Comparison of ENCODE assay signal across 9 cellular contexts in genomic region chr14:78022059-78022458, GRCh38.
DNase-seq lines count a peak whose midpoint lies in the region; ATAC-seq and TF ChIP-seq lines count a peak whose summit lies in the region.
"Had no signal": no experiment of that assay in that cellular context is flagged by ENCODE, and none has a peak within 500 bp of the region (broad histone marks: within the 10 kb centered on the region; RNA-seq: fewer than 3 reads in every experiment).

No MANE protein-coding gene starts in this region.

- no peaks in the 10 kb centered on the region for H3K4me1 Mint-ChIP-seq in osteocyte (ENCODE audit: unreplicated experiment)
- H3K4me1 Mint-ChIP-seq: naive thymus-derived CD8-positive, alpha-beta T cell had no signal

- H3K4me1 ChIP-seq in esophagus muscularis mucosa = no peaks in the 10 kb centered on the region

- TF ChIP-seq CTCF in AG09319 (IDR thresholded peaks at IDR 0.05; ENCODE audit: low read depth, low read length) = peak; percentile 44
- TF ChIP-seq CTCF in GM13976 (IDR thresholded peaks at IDR 0.05; ENCODE audit: borderline replicate concordance, control extremely low read depth, extremely low read depth, insufficient read depth, missing control alignments) = peak; percentile 33
- TF ChIP-seq CTCF in esophagus muscularis mucosa (IDR thresholded peaks at IDR 0.05) = no peak
- TF ChIP-seq CTCF in osteocyte (IDR thresholded peaks at IDR 0.05) = peak; percentile 38

- H3K36me3 Mint-ChIP-seq in osteocyte (ENCODE audit: unreplicated experiment) = no peaks in the 10 kb centered on the region

- no peak overlapping the region for H3K4me3 ChIP-seq in esophagus muscularis mucosa

- H3K27ac Mint-ChIP-seq in osteocyte (ENCODE audit: unreplicated experiment) = no peak overlapping the region
- H3K27ac Mint-ChIP-seq: naive thymus-derived CD8-positive, alpha-beta T cell had no signal

- no peak for TF ChIP-seq POLR2A in esophagus muscularis mucosa (IDR thresholded peaks at IDR 0.05; ENCODE audit: low read depth)

- H3K27ac ChIP-seq in esophagus muscularis mucosa (replicated peaks in 1 of 4) = no peak overlapping the region

- DNase-seq in AG09319 (ENCODE audit: extremely low read depth, low read depth) (no peak), GM13976 (ENCODE audit: low spot score) (peak; percentile 53), NCI-H1417 treated with DMSO at 0.1 percent for 48 hours (lab: John Stamatoyannopoulos, UW) (peak; percentile 38), SW480 (ENCODE audit: low spot score) (peak; percentile 70), esophagus muscularis mucosa (ENCODE audit: extremely low spot score) (peak; percentile 91), osteocyte (ENCODE audit: extremely low spot score, unreplicated experiment) (peak; percentile 77), mucosa of gallbladder (ENCODE audit: low spot score) (no peak)

- no peaks in the 10 kb centered on the region for H3K27me3 ChIP-seq in esophagus muscularis mucosa

- 44% methylated on average over 5 of the region's 5 CpGs for WGBS in esophagus muscularis mucosa

- H3K4me3 Mint-ChIP-seq in osteocyte (ENCODE audit: unreplicated experiment) = no peak overlapping the region
- H3K4me3 Mint-ChIP-seq: naive thymus-derived CD8-positive, alpha-beta T cell had no signal

- intact Hi-C loops in esophagus muscularis mucosa (cut with DNase I) = no loop called here

- no peak for TF ChIP-seq EP300 in esophagus muscularis mucosa (IDR thresholded peaks at IDR 0.05)

- H3K9me3 ChIP-seq in esophagus muscularis mucosa = no peaks in the 10 kb centered on the region

- H3K36me3 ChIP-seq in esophagus muscularis mucosa = no peaks in the 10 kb centered on the region

- no peaks in the 10 kb centered on the region for H3K27me3 Mint-ChIP-seq in osteocyte (ENCODE audit: unreplicated experiment)

- in situ Hi-C loops in GM13976 (cut with MboI; ENCODE audit: low sequenced_read_pairs, unreplicated experiment) = no loop called here

- ATAC-seq in HG02759 (IDR thresholded peaks at IDR 0.05; ENCODE audit: unreplicated experiment) = peak; percentile 89
- ATAC-seq: naive thymus-derived CD8-positive, alpha-beta T cell had no signal

- peaks cover 4% of the 10 kb centered on the region for H3K9me3 Mint-ChIP-seq in osteocyte (ENCODE audit: unreplicated experiment)
- H3K9me3 Mint-ChIP-seq: naive thymus-derived CD8-positive, alpha-beta T cell had no signal

Comparison
In these comparisons a context has a peak if more than half of its experiments do, and no peak if none do; other contexts are left out.
1. DNase-seq: peak in GM13976 (single experiment), NCI-H1417 treated with DMSO at 0.1 percent for 48 hours (single experiment), SW480 (single experiment), esophagus muscularis mucosa (single experiment) and osteocyte (single experiment); none in AG09319 (single experiment) and mucosa of gallbladder (single experiment).
2. CTCF ChIP-seq: peak in AG09319 (single experiment), GM13976 (single experiment) and osteocyte (single experiment); none in esophagus muscularis mucosa (0 of 3).